ENCODE assay signal across 8 cellular contexts in the genomic region with DNA sequence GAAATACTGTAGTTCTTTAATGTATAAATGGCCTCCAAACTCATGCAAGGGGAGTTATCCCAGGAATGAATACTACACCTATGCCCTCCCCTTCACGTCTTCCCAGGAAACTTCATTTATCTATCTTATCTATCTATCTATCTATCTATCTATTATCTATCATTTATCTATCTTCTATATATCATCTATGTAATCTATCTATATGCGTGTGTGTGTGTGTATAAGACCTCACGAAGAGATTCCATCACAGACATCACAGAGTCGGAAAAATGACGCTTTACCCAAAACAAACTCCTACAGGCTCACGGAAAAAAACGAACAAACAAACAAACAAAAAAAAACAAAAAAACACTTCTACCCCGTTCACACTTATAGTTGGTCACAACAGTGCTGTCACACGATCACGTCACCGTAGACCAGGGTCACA. TPM values are rescaled to one million over a fixed set of nuclear protein-coding genes. Genes with fewer than 3 reads are reported as not detected.
A peak's percentile ranks its signal among the peaks of the same experiment; 100 is the strongest.
DNase-seq lines count a peak whose midpoint lies in the region; ATAC-seq, FAIRE-seq and TF ChIP-seq lines count a peak whose summit lies in the region.

No MANE protein-coding gene starts in this region.

- H3K4me1 ChIP-seq in left ventricle myocardium inferior (peaks cover 39% of the 10 kb centered on the region), mucosa of rectum (ENCODE audit: control insufficient read depth in 2 of 2, insufficient read depth in 2 of 2, low read length in 2 of 2) (peaks cover 0 to 7% of the 10 kb centered on the region in 2 donors), aorta (ENCODE audit: control insufficient read depth in 1 of 2, insufficient read depth in 2 of 2, low read length in 2 of 2) (no peaks in the 10 kb centered on the region)

- H3K36me3 ChIP-seq in left ventricle myocardium inferior (peaks cover 60% of the 10 kb centered on the region), bronchial epithelial cell (ENCODE audit: control insufficient read depth, insufficient read depth, low read length) (peaks cover 5% of the 10 kb centered on the region), mucosa of rectum (ENCODE audit: control insufficient read depth in 2 of 2, insufficient read depth in 2 of 2, low read length in 2 of 2) (peaks cover 14 to 32% of the 10 kb centered on the region in 2 donors), aorta (ENCODE audit: control insufficient read depth in 1 of 2, insufficient read depth in 2 of 2, low read length in 1 of 2) (peaks cover 10 to 12% of the 10 kb centered on the region in 2 donors)

- H3K9ac ChIP-seq in mucosa of rectum (ENCODE audit: low read depth in 1 of 2, low read length in 2 of 2) = peak overlapping the region; percentile 79 to 85

- intact Hi-C loops in left ventricle myocardium inferior (cut with micrococcal nuclease) = no loop called here
- intact Hi-C loops in left cardiac atrium (cut with DNase I) = loop anchor here in 1 of 2 donors (5.0 kb wide), 1 partner anchor 95 kb away; a partner anchor contains a TSS
- intact Hi-C loops in aorta (cut with DNase I) = no loop called here

- ATAC-seq in left cardiac atrium (no peak), aorta (ENCODE audit: low FRiP score) (no peak)

- peak overlapping the region; percentile 95 for H3K4me3 ChIP-seq in left ventricle myocardium inferior
- H3K4me3 ChIP-seq in bronchial epithelial cell (ENCODE audit: low read depth, low read length) = peak overlapping the region; percentile 62
- peak overlapping the region; percentile 82 to 99 for H3K4me3 ChIP-seq in mucosa of rectum (ENCODE audit: low read length in 2 of 2)
- H3K4me3 ChIP-seq in aorta (ENCODE audit: low read length in 2 of 2) = peak overlapping the region; percentile 41 to 71

- peak overlapping the region; percentile 91 for H3K27ac ChIP-seq in left ventricle myocardium inferior (replicated peaks)
- peak overlapping the region; percentile 76 to 81 for H3K27ac ChIP-seq in mucosa of rectum (ENCODE audit: low read depth in 2 of 2, low read length in 2 of 2)
- H3K27ac ChIP-seq in aorta (ENCODE audit: low read depth in 1 of 2, low read length in 2 of 2) = no peak overlapping the region

- no peaks in the 10 kb centered on the region for H3K27me3 ChIP-seq in left ventricle myocardium inferior (ENCODE audit: low read depth)
- H3K27me3 ChIP-seq in bronchial epithelial cell (ENCODE audit: control insufficient read depth, insufficient read depth, low read length) = no peaks in the 10 kb centered on the region
- no peaks in the 10 kb centered on the region for H3K27me3 ChIP-seq in mucosa of rectum (ENCODE audit: control insufficient read depth in 2 of 2, insufficient read depth in 2 of 2, low read length in 2 of 2)
- H3K27me3 ChIP-seq in aorta (ENCODE audit: control insufficient read depth in 1 of 2, insufficient read depth in 2 of 2, low read length in 1 of 2) = no peaks in the 10 kb centered on the region

- FAIRE-seq in bronchial epithelial cell (lab: Jason Lieb, UNC) = no peak

- TF ChIP-seq CTCF in left ventricle myocardium inferior (IDR thresholded peaks at IDR 0.05; ENCODE audit: borderline replicate concordance) (no peak), bronchial epithelial cell (IDR thresholded peaks at IDR 0.05; ENCODE audit: insufficient read depth, low read length, severe bottlenecking) (no peak)

- WGBS in aorta, 2 donors = 1% methylated on average over 11 of the region's 11 CpGs

- H3K9me3 ChIP-seq in left ventricle myocardium inferior (replicated peaks) = peaks cover 30% of the 10 kb centered on the region
- H3K9me3 ChIP-seq in mucosa of rectum (ENCODE audit: control insufficient read depth in 2 of 2, low read length in 2 of 2) = peaks cover 0 to 11% of the 10 kb centered on the region in 2 donors
- H3K9me3 ChIP-seq in aorta (ENCODE audit: control insufficient read depth, low read length) = peaks cover 3% of the 10 kb centered on the region

- DNase-seq in left ventricle myocardium inferior = no peak
- no peak for DNase-seq in left cardiac atrium
- DNase-seq in bronchial epithelial cell (ENCODE audit: low read depth) = no peak
- DNase-seq in aorta = no peak
- no peak for DNase-seq in NCI-H2081 treated with DMSO at 0.1 percent for 48 hours (lab: John Stamatoyannopoulos, UW)
- no peak for DNase-seq in NCI-H748 (lab: John Stamatoyannopoulos, UW; ENCODE audit: unreplicated experiment)
- DNase-seq in activated CD4-positive, alpha-beta T cell treated with anti-CD3 and anti-CD28 coated beads for 4 hours = no peak

RNA-seq across cellular contexts. Expression of a gene that starts 0.5 kb away (rescaled TPM):
- total RNA-seq in left ventricle myocardium inferior (14.1 TPM), left cardiac atrium (10 to 100 TPM; 12.3 to 12.7 TPM), bronchial epithelial cell (4.2 and 7.6 TPM in 2 replicates), aorta (10 to 100 TPM; 11.7 to 17.5 TPM)
- 1 to 10 TPM; 3.4 to 4.5 TPM for polyA plus RNA-seq in aorta

RNA-seq across cellular contexts. Expression of a gene that starts 32.5 kb away (rescaled TPM):
- total RNA-seq in left ventricle myocardium inferior (18.3 TPM), left cardiac atrium (10 to 100 TPM; 12.1 to 13.1 TPM), bronchial epithelial cell (2.4 and 4.2 TPM in 2 replicates), aorta (10 to 100 TPM in 1 of 2 donors, 1 to 10 TPM in 1; 5.6 to 10.3 TPM)
- 1 to 10 TPM in 1 of 2 donors, under 1 TPM in 1; 0.50 to 2.0 TPM for polyA plus RNA-seq in aorta

RNA-seq across cellular contexts. Expression of a gene that starts 44.5 kb away (rescaled TPM):
- 10.9 TPM for total RNA-seq in left ventricle myocardium inferior
- 1 to 10 TPM; 6.2 to 7.3 TPM for total RNA-seq in left cardiac atrium
- 6.6 and 9.5 TPM in 2 replicates for total RNA-seq in bronchial epithelial cell
- total RNA-seq in aorta = 1 to 10 TPM; 7.2 to 9.1 TPM
- polyA plus RNA-seq in aorta = 1 to 10 TPM; 3.5 to 4.1 TPM

Comparison
In these comparisons a context has a peak if more than half of its experiments do, and no peak if none do; other contexts are left out.
1. H3K27ac ChIP-seq: peak in left ventricle myocardium inferior (single experiment) and mucosa of rectum (2 of 2); none in aorta (0 of 2).
2. Peak in every context shown above with its lines, with median percentiles within 50 percentile points of each other: H3K4me3 ChIP-seq.